In genomic region chr9:100700689-100701318, GRCh38 we compare ENCODE assay signal across 8 cellular contexts.
DNase-seq lines count a peak whose midpoint lies in the region; ATAC-seq and TF ChIP-seq lines count a peak whose summit lies in the region.

No MANE protein-coding gene starts in this region.

- H3K27me3 ChIP-seq in cardiac muscle cell (no peaks in the 10 kb centered on the region), adipocyte (replicated peaks; ENCODE audit: control insufficient read depth, insufficient read depth, low read length) (peaks cover 5% of the 10 kb centered on the region), lung (ENCODE audit: control insufficient read depth, insufficient read depth) (no peaks in the 10 kb centered on the region), Peyer's patch (no peaks in the 10 kb centered on the region)

- ATAC-seq in left ventricle myocardium superior, result no peak
- ATAC-seq in lung (ENCODE audit: insufficient read depth, low FRiP score), result peak; percentile 39
- no peak for ATAC-seq in HG03039 (IDR thresholded peaks at IDR 0.05; ENCODE audit: unreplicated experiment)

- H3K4me1 ChIP-seq in cardiac muscle cell (ENCODE audit: low read depth) (no peaks in the 10 kb centered on the region), adipocyte (ENCODE audit: control insufficient read depth, insufficient read depth, low read length) (no peaks in the 10 kb centered on the region), lung (ENCODE audit: control insufficient read depth in 2 of 2, insufficient read depth in 2 of 2, low read length in 2 of 2) (no peaks in the 10 kb centered on the region), Peyer's patch (no peaks in the 10 kb centered on the region)

- 24 to 40% methylated on average over 5 of the region's 5 CpGs for WGBS in lung, 2 donors

- intact Hi-C loops in left ventricle myocardium superior (cut with micrococcal nuclease), result loop anchor here (10.0 kb wide), 1 partner anchor 534 kb away; no protein-coding TSS in a partner anchor

- H3K27ac ChIP-seq in cardiac muscle cell (no peak overlapping the region), lung (ENCODE audit: low read depth in 1 of 2, low read length in 1 of 2) (no peak overlapping the region), Peyer's patch (no peak overlapping the region)

- TF ChIP-seq POLR2A in Peyer's patch (IDR thresholded peaks at IDR 0.05), result no peak

- H3K9me3 ChIP-seq in cardiac muscle cell (ENCODE audit: low read depth) (no peaks in the 10 kb centered on the region), adipocyte (ENCODE audit: control insufficient read depth, low read length) (no peaks in the 10 kb centered on the region), lung (ENCODE audit: control insufficient read depth in 2 of 2, insufficient read depth in 1 of 2, low read length in 1 of 2) (no peaks in the 10 kb centered on the region), Peyer's patch (no peaks in the 10 kb centered on the region)

- DNase-seq in cardiac muscle cell (ENCODE audit: low read depth in 1 of 2, low spot score in 1 of 2) (peak; percentile 54 to 65), left ventricle myocardium superior (no peak), NCI-H1092 (lab: John Stamatoyannopoulos, UW) (peak; percentile 25), adipocyte (ENCODE audit: low read depth) (peak; percentile 25), lung (ENCODE audit: low spot score) (no peak), Peyer's patch (no peak), NCI-H187 (lab: John Stamatoyannopoulos, UW) (no peak)

- H3K36me3 ChIP-seq in cardiac muscle cell (no peaks in the 10 kb centered on the region), adipocyte (ENCODE audit: control insufficient read depth, insufficient read depth, low read length, severe bottlenecking) (no peaks in the 10 kb centered on the region), lung (ENCODE audit: control insufficient read depth in 2 of 2, insufficient read depth in 2 of 2, low read length in 2 of 2) (no peaks in the 10 kb centered on the region), Peyer's patch (no peaks in the 10 kb centered on the region)

- TF ChIP-seq CTCF in cardiac muscle cell (IDR thresholded peaks at IDR 0.05; ENCODE audit: low read depth, low read length) (peak; percentile 55), lung (IDR thresholded peaks at IDR 0.05; ENCODE audit: control extremely low read depth, extremely low read depth) (no peak), Peyer's patch (IDR thresholded peaks at IDR 0.05) (peak in 3 of 6 experiments; percentile 13 to 28 (median 27))

- H3K4me3 ChIP-seq in cardiac muscle cell (no peak overlapping the region), adipocyte (ENCODE audit: low read length) (no peak overlapping the region), lung (no peak overlapping the region), Peyer's patch (no peak overlapping the region)

- H3K9ac ChIP-seq in adipocyte (ENCODE audit: low read length), result no peak overlapping the region

Comparison
In these comparisons a context has a peak if more than half of its experiments do, and no peak if none do; other contexts are left out.
1. DNase-seq: peak in cardiac muscle cell (2 of 2), NCI-H1092 (single experiment) and adipocyte (single experiment); none in left ventricle myocardium superior (single experiment), lung (single experiment), Peyer's patch (0 of 3) and NCI-H187 (0 of 2).